Comparison of ENCODE assay signal across 12 cellular contexts in genomic region chr1:201126832-201127754, GRCh38. TPM values are rescaled to one million over a fixed set of nuclear protein-coding genes. Genes with fewer than 3 reads are reported as not detected.
DNase-seq lines count a peak whose midpoint lies in the region; ATAC-seq and TF ChIP-seq lines count a peak whose summit lies in the region.
"Had no signal": no experiment of that assay in that cellular context is flagged by ENCODE, and none has a peak within 500 bp of the region (broad histone marks: within the 10 kb centered on the region; RNA-seq: fewer than 3 reads in every experiment).

Gene ASCL5 (minus strand): TSS chr1:201127184. CDS start chr1:201115372, 11,812 bp downstream.

- H4K20me1 ChIP-seq in SK-N-SH (ENCODE audit: insufficient read depth), result no peaks in the 10 kb centered on the region

- TF ChIP-seq CTCF in SK-N-SH (IDR thresholded peaks at IDR 0.05), result peak; percentile 21; the same call in 1 of the 2 replicates
- peak; percentile 29 for TF ChIP-seq CTCF in kidney epithelial cell (IDR thresholded peaks at IDR 0.05; ENCODE audit: insufficient read depth, low read length, poor library complexity, severe bottlenecking)

- no peak within 1 kb of the TSS for H2AFZ ChIP-seq in SK-N-SH (ENCODE audit: low read depth)

- H3K9ac ChIP-seq in SK-N-SH, result no peak within 1 kb of the TSS

- H3K4me1 ChIP-seq in SK-N-SH (ENCODE audit: control insufficient read depth in 1 of 2, insufficient read depth in 2 of 2, low read depth in 1 of 2, low read length in 1 of 2), result no peaks in the 10 kb centered on the region; a peak in 1 of 4 replicates

- H3K79me2 ChIP-seq in SK-N-SH (ENCODE audit: insufficient read depth), result no peaks in the 10 kb centered on the region

- H3K36me3 ChIP-seq in SK-N-SH (replicated peaks in 1 of 2; ENCODE audit: control insufficient read depth in 1 of 2, insufficient read depth in 2 of 2, low read length in 1 of 2), result no peaks in the 10 kb centered on the region
- no peaks in the 10 kb centered on the region for H3K36me3 ChIP-seq in kidney epithelial cell (ENCODE audit: control insufficient read depth, insufficient read depth, low read length)

- peaks cover 30% of the 10 kb centered on the region; the same call in 1 of the 2 replicates for H3K27me3 ChIP-seq in SK-N-SH (ENCODE audit: insufficient read depth)
- peaks cover 14% of the 10 kb centered on the region for H3K27me3 ChIP-seq in kidney epithelial cell (ENCODE audit: control insufficient read depth, insufficient read depth, low read length)

- TF ChIP-seq RAD21 in SK-N-SH (IDR thresholded peaks at IDR 0.05; ENCODE audit: low read length), result no peak

- H3K9me3 ChIP-seq in SK-N-SH, result no peaks in the 10 kb centered on the region

- H3K9me2 ChIP-seq in SK-N-SH, result no peaks in the 10 kb centered on the region

- H3F3A ChIP-seq in SK-N-SH (replicated peaks; ENCODE audit: insufficient read depth), result no peaks in the 10 kb centered on the region

- TF ChIP-seq EP300 in SK-N-SH (IDR thresholded peaks at IDR 0.05; ENCODE audit: borderline replicate concordance in 1 of 2, low read depth in 1 of 2, low read length in 1 of 2), result no peak

- POLR2A ChIA-PET in SK-N-SH (lab: Yijun Ruan, JAX), result no interaction called here
- POLR2A ChIA-PET in HEK293T (lab: Yijun Ruan, JAX), result no interaction called here

- H3K27ac ChIP-seq in SK-N-SH (ENCODE audit: low read depth in 2 of 2, low read length in 1 of 2), result no peak within 1 kb of the TSS

- WGBS in SK-N-SH (ENCODE audit: low lambda C conversion rate), result 79% methylated on average over 21 of the region's 24 CpGs

- ATAC-seq in HG03135 (IDR thresholded peaks at IDR 0.05; ENCODE audit: unreplicated experiment), result no peak
- no peak for ATAC-seq in stimulated activated naive CD8-positive, alpha-beta T cell treated with anti-CD3 and anti-CD28 coated beads, Interleukin-15, Interleukin-2, amounts not matched to agents 100 U/mL and 50 U/mL, for 24 hours
- no peak for ATAC-seq in GM19395 (IDR thresholded peaks at IDR 0.05; ENCODE audit: unreplicated experiment)
- ATAC-seq: naive thymus-derived CD8-positive, alpha-beta T cell had no signal

- H3K4me3 ChIP-seq in SK-N-SH (ENCODE audit: low read depth in 2 of 2, low read length in 1 of 2) (no peak within 1 kb of the TSS), kidney epithelial cell (ENCODE audit: low read depth, low read length) (no peak within 1 kb of the TSS)

- CTCF ChIA-PET in SK-N-SH (lab: Yijun Ruan, JAX), result interaction anchor here (1.1 to 1.4 kb wide), 2 partner anchors 11 to 95 kb away, joined by 4 to 5 read pairs; no protein-coding TSS in a partner anchor
- CTCF ChIA-PET in HEK293T (lab: Yijun Ruan, JAX), result interaction anchor here (0.9 kb wide), 1 partner anchor 9 kb away, joined by 3 read pairs; no protein-coding TSS in a partner anchor

- H3K4me2 ChIP-seq in SK-N-SH, result no peak within 1 kb of the TSS

- DNase-seq in AG08396 (ENCODE audit: low spot score) (peak; percentile 56), HuH-7.5 (ENCODE audit: low spot score) (peak; percentile 30), SK-N-SH (peak; percentile 44), kidney epithelial cell (ENCODE audit: low read depth) (no peak), HEK293T (ENCODE audit: extremely low spot score) (no peak)
- no peak for DNase-seq in stimulated activated naive CD8-positive, alpha-beta T cell treated with anti-CD3 and anti-CD28 coated beads, Interleukin-15, Interleukin-2, amounts not matched to agents 100 U/mL and 50 U/mL, for 24 hours
- DNase-seq: activated CD8-positive, alpha-beta memory T cell treated with anti-CD3 and anti-CD28 coated beads, Interleukin-2, amount 50 U/mL, for 4 hours; CD4-positive, CD25-positive, alpha-beta regulatory T cell; OCI-M1 had no signal

TF ChIP-seq in SK-N-SH, 30 proteins besides CTCF, POLR2A, EP300 and RAD21:
- TF ChIP-seq ELF1 (IDR thresholded peaks at IDR 0.05) (no peak), RFX5 (IDR thresholded peaks at IDR 0.05; ENCODE audit: low read length) (no peak), FOSL2 (IDR thresholded peaks at IDR 0.05; ENCODE audit: borderline replicate concordance, low read depth) (0 out of 2 replicates have a peak, but pooled peaks have one; percentile 21), TCF12 (IDR thresholded peaks at IDR 0.05) (peak; percentile 44; the same call in 1 of the 2 replicates), NFIC (IDR thresholded peaks at IDR 0.05; ENCODE audit: borderline replicate concordance) (no peak)

TF ChIP-seq in HEK293T, 16 proteins besides CTCF, POLR2A, EP300 and RAD21:
- TF ChIP-seq CTBP1 (IDR thresholded peaks at IDR 0.05; ENCODE audit: borderline replicate concordance) (no peak), SUZ12 (IDR thresholded peaks at IDR 0.05) (no peak), TARDBP (IDR thresholded peaks at IDR 0.05) (no peak), L3MBTL2 (conservative IDR thresholded peaks at IDR 0.05) (no peak), HDGF (IDR thresholded peaks at IDR 0.05; ENCODE audit: borderline replicate concordance) (no peak), ARNT (IDR thresholded peaks at IDR 0.05) (no peak), SP1 (IDR thresholded peaks at IDR 0.05) (no peak), NFRKB (IDR thresholded peaks at IDR 0.05) (no peak), BHLHE40 (IDR thresholded peaks at IDR 0.05; ENCODE audit: borderline replicate concordance) (no peak), PKNOX1 (IDR thresholded peaks at IDR 0.05) (no peak), LEF1 (IDR thresholded peaks at IDR 0.05; ENCODE audit: borderline replicate concordance) (no peak), ELF4 (IDR thresholded peaks at IDR 0.05) (no peak), ZNF384 (IDR thresholded peaks at IDR 0.05) (no peak)

RNA-seq across cellular contexts. Expression of gene ASCL5, which starts in this region (rescaled TPM):
- 0.05 TPM in 1 of 2 replicates, not detected in the other for polyA plus RNA-seq in SK-N-SH (2012; rRNA removed)
- polyA plus RNA-seq in SK-N-SH (2012; cell fraction: cytosol; rRNA removed), result not detected in 2 replicates
- polyA plus RNA-seq in SK-N-SH (2012; cell fraction: nucleus; rRNA removed), result 0.04 and 0.06 TPM in 2 replicates
- not detected in 2 replicates for total RNA-seq in kidney epithelial cell

Comparison
In these comparisons a context has a peak if more than half of its experiments do, and no peak if none do; other contexts are left out.
1. Peak in DNase-seq in SK-N-SH; RNA of the gene not detected or under 1 TPM.
2. DNase-seq: peak in AG08396 (single experiment) and HuH-7.5 (single experiment); none in kidney epithelial cell (single experiment), HEK293T (single experiment) and stimulated activated naive CD8-positive, alpha-beta T cell treated with anti-CD3 and anti-CD28 coated beads, Interleukin-15, Interleukin-2, amounts not matched to agents 100 U/mL and 50 U/mL, for 24 hours (single experiment).